ENCODE assay signal across 8 cellular contexts in the genomic region with DNA sequence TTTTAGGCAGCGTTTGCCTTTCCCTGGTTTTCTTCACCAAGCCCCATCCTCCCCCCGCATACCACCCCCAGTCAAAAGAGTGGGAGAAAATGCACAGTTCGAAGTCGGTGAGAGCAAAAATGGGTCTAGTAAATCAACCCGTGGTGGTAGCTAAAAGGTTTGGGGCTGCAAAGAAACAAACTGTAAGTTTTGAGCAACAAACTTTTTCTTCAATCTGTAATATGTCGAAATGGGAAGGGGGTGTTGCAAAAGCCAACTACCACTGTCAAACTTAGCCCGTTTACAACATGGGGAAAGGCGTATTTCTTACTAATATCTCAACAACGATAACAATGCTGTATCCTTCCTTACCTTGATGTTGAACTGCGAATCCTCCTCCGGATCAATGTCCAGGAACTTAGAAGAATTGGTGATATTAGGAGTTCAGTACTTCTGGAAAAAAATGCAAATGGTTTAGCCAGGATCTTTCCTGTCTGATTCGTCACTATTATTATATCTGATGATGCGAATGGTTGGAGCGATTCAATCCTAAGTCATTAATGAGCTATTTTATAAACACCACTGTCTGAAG. TPM values are rescaled to one million over a fixed set of nuclear protein-coding genes. Genes with fewer than 3 reads are reported as not detected.
DNase-seq lines count a peak whose midpoint lies in the region; ATAC-seq and TF ChIP-seq lines count a peak whose summit lies in the region.

No MANE protein-coding gene starts in this region.

- H3K27ac ChIP-seq in HUES64 (ENCODE audit: low read depth, low read length): no peak overlapping the region; the same call in 1 of the 2 replicates
- H3K27ac ChIP-seq in transverse colon: peak overlapping the region; percentile 83 to 90 (median 87)

- H3K36me3 Mint-ChIP-seq in activated naive CD8-positive, alpha-beta T cell treated with anti-CD3 and anti-CD28 coated beads, Interleukin-2, amount 10 ng/mL, durations not matched to agents 7 days and 5 days: peaks cover 2% of the 10 kb centered on the region

- in situ Hi-C loops in transverse colon (cut with MboI; ENCODE audit: low pct_ligation_motif_present in 1 of 4, low pct_unique_long_range_greater_than_20kb in 1 of 4, low sequenced_read_pairs in 3 of 4): no loop called here

- H3K36me3 ChIP-seq in HUES64 (ENCODE audit: insufficient read depth, low read length) (no peaks in the 10 kb centered on the region), transverse colon (no peaks in the 10 kb centered on the region)

- peak overlapping the region; percentile 60 for H3K27ac Mint-ChIP-seq in activated naive CD8-positive, alpha-beta T cell treated with anti-CD3 and anti-CD28 coated beads, Interleukin-2, amount 10 ng/mL, durations not matched to agents 7 days and 5 days

- H3K4me1 ChIP-seq in HUES64 (ENCODE audit: insufficient read depth, low read length) (peaks cover 22% of the 10 kb centered on the region), transverse colon (peaks cover 6 to 47% (median 25%) of the 10 kb centered on the region in 4 donors)

- H3K4me3 ChIP-seq in HUES64 (ENCODE audit: low read length) (peak overlapping the region; percentile 81), transverse colon (peak overlapping the region; percentile 68 to 98 (median 83))

- TF ChIP-seq EP300 in transverse colon (IDR thresholded peaks at IDR 0.05; ENCODE audit: low read depth): no peak

- H3K27me3 ChIP-seq in HUES64 (ENCODE audit: insufficient read depth, low read length) (peaks cover 91% of the 10 kb centered on the region), transverse colon (peaks cover 86% of the 10 kb centered on the region)

- peaks cover 73% of the 10 kb centered on the region for H3K27me3 Mint-ChIP-seq in activated naive CD8-positive, alpha-beta T cell treated with anti-CD3 and anti-CD28 coated beads, Interleukin-2, amount 10 ng/mL, durations not matched to agents 7 days and 5 days

- H3K4me1 Mint-ChIP-seq in activated naive CD8-positive, alpha-beta T cell treated with anti-CD3 and anti-CD28 coated beads, Interleukin-2, amount 10 ng/mL, durations not matched to agents 7 days and 5 days: peaks cover 26% of the 10 kb centered on the region

- TF ChIP-seq POLR2A in transverse colon (IDR thresholded peaks at IDR 0.05): peak; percentile 5

- WGBS in HUES64: 13% methylated on average over 12 of the region's 14 CpGs
- WGBS in transverse colon (ENCODE audit: low coverage in 1 of 2), 2 donors: 7 to 8% methylated on average over 10 to 14 of the region's 14 CpGs

- POLR2A ChIA-PET in activated naive CD8-positive, alpha-beta T cell treated with anti-CD3 and anti-CD28 coated beads, Interleukin-2, amount 10 ng/mL, durations not matched to agents 7 days and 5 days (lab: Charles Lee): interaction anchor here (0.7 kb wide), 1 partner anchor 1115 kb away, joined by 3 read pairs; no protein-coding TSS in a partner anchor

- no peak for TF ChIP-seq CTCF in transverse colon (IDR thresholded peaks at IDR 0.05)

- intact Hi-C loops in transverse colon (cut with DNase I; ENCODE audit: low total_unique reads): no loop called here

- H3K9ac ChIP-seq in HUES64 (ENCODE audit: low read depth, low read length): peak overlapping the region; percentile 65

- H3K9me3 Mint-ChIP-seq in activated naive CD8-positive, alpha-beta T cell treated with anti-CD3 and anti-CD28 coated beads, Interleukin-2, amount 10 ng/mL, durations not matched to agents 7 days and 5 days: peaks cover 2% of the 10 kb centered on the region

- DNase-seq in CD1c-positive myeloid dendritic cell (ENCODE audit: extremely low spot score) (peak; percentile 53), kidney tubule cell (ENCODE audit: low spot score) (peak; percentile 38), transverse colon (no peak), GM19240 (ENCODE audit: insufficient read length, low spot score) (no peak)
- no peak for DNase-seq in activated naive CD8-positive, alpha-beta T cell treated with anti-CD3 and anti-CD28 coated beads, Interleukin-2, amount 10 ng/mL, durations not matched to agents 7 days and 5 days

- no peak for ATAC-seq in activated naive CD8-positive, alpha-beta T cell treated with anti-CD3 and anti-CD28 coated beads, Interleukin-2, amount 10 ng/mL, durations not matched to agents 7 days and 5 days (ENCODE audit: low read depth)
- ATAC-seq in HG03135 (IDR thresholded peaks at IDR 0.05; ENCODE audit: unreplicated experiment): no peak
- no peak for ATAC-seq in HG02642 (IDR thresholded peaks at IDR 0.05; ENCODE audit: poor library complexity, unreplicated experiment)

- H3K4me3 Mint-ChIP-seq in activated naive CD8-positive, alpha-beta T cell treated with anti-CD3 and anti-CD28 coated beads, Interleukin-2, amount 10 ng/mL, durations not matched to agents 7 days and 5 days: peak overlapping the region; percentile 87

- H3K9me3 ChIP-seq in HUES64 (ENCODE audit: insufficient read depth, low read depth, low read length) (no peaks in the 10 kb centered on the region), transverse colon (no peaks in the 10 kb centered on the region)

RNA-seq across cellular contexts. Expression of a gene that starts 2.4 kb away (rescaled TPM):
- 4.5 TPM for polyA plus RNA-seq in HUES64 (2013, experiment 1 of 2)
- polyA plus RNA-seq in HUES64 (2013, experiment 2 of 2): 4.1 TPM
- total RNA-seq in activated naive CD8-positive, alpha-beta T cell treated with anti-CD3 and anti-CD28 coated beads, Interleukin-2, amount 10 ng/mL, durations not matched to agents 7 days and 5 days: under 1 TPM; 0.06 to 0.11 TPM
- total RNA-seq in transverse colon: 100 to 1,000 TPM; 289 to 316 (median 293) TPM

Comparison
In these comparisons a context has a peak if more than half of its experiments do, and no peak if none do; other contexts are left out.
1. DNase-seq: peak in CD1c-positive myeloid dendritic cell (single experiment) and kidney tubule cell (single experiment); none in activated naive CD8-positive, alpha-beta T cell treated with anti-CD3 and anti-CD28 coated beads, Interleukin-2, amount 10 ng/mL, durations not matched to agents 7 days and 5 days (single experiment), transverse colon (single experiment) and GM19240 (single experiment).
2. RNA of a gene that starts 2.4 kb away (total RNA-seq): 289 to 316 TPM in transverse colon; 0.06 to 0.11 TPM in activated naive CD8-positive, alpha-beta T cell treated with anti-CD3 and anti-CD28 coated beads, Interleukin-2, amount 10 ng/mL, durations not matched to agents 7 days and 5 days; every median in the first group is over 100 times any median in the second.